ENCODE assay signal across 9 cellular contexts in the genomic region with DNA sequence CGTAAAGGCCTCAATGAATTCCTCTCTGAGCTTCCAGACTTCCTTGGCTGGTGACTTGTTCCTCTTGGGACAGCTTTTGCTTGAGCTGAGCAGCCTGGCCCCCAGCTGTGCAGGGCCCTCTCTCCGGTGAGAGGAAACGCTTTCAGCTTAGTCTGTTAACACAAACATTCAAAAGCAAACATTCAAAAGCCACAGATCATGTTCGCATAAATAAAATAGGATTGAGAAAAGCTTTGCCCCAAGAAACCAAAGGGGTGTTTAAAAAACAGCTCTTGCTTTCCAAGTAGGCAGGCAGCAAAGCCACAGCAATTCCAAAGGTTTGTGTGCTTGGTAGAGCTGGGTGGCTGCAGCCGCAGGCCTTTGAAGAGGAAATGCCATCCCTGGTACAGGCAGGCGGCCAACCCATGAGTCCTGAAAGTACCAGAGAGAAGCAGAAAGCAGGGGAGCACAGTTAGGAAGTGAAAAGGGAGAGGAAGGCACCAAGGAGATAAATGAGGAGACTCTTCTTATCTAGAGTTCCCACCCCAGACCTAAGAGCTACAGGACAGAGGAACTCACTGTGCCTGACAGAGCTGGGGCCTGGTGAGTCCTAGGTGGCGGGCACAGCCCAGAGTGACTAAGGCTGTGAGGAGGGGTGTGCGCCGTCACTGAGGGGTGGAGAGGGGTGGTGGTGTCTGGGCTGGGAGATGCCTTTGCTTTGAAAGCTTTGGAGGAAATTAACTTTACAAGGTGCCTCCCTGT. TPM values are rescaled to one million over a fixed set of nuclear protein-coding genes. Genes with fewer than 3 reads are reported as not detected.
DNase-seq lines count a peak whose midpoint lies in the region; ATAC-seq, FAIRE-seq and TF ChIP-seq lines count a peak whose summit lies in the region.
"Had no signal": no experiment of that assay in that cellular context is flagged by ENCODE, and none has a peak within 500 bp of the region (broad histone marks: within the 10 kb centered on the region; RNA-seq: fewer than 3 reads in every experiment).

No MANE protein-coding gene starts in this region.

- peak; percentile 96 for ATAC-seq in left lobe of liver

- H4K20me1 ChIP-seq in mammary epithelial cell (ENCODE audit: insufficient read depth, low read length) = no peaks in the 10 kb centered on the region
- H4K20me1 ChIP-seq: BLaER1 had no signal

- no peaks in the 10 kb centered on the region for H3K27me3 ChIP-seq in mammary epithelial cell (ENCODE audit: insufficient read depth, low read length)
- H3K27me3 ChIP-seq: BLaER1 had no signal

- TF ChIP-seq CTCF in mammary epithelial cell (conservative IDR thresholded peaks at IDR 0.05 in 1 of 2, IDR thresholded peaks at IDR 0.05 in 1 of 2; ENCODE audit: extremely low read depth in 1 of 2, insufficient read depth in 1 of 2, low read depth in 1 of 2, low read length in 2 of 2) = no peak

- H3K9me3 ChIP-seq in mammary epithelial cell (replicated peaks; ENCODE audit: insufficient read depth, low read length) = no peaks in the 10 kb centered on the region
- H3K9me3 ChIP-seq: BLaER1 had no signal

- CTCF ChIA-PET in mammary epithelial cell (lab: Charles Lee; ENCODE audit: low non-redundant PET) = no interaction called here

- 35% methylated on average over 8 of the region's 9 CpGs for WGBS in mammary epithelial cell (ENCODE audit: low coverage, missing lambda C conversion rate)

- dilution Hi-C loops in mammary epithelial cell (cut with HindIII; ENCODE audit: low sequenced_read_pairs) = no loop called here

- peaks cover 13% of the 10 kb centered on the region for H3K4me1 ChIP-seq in mammary epithelial cell (ENCODE audit: insufficient read depth, low read length)
- H3K4me1 ChIP-seq: BLaER1 had no signal

- DNase-seq in NCI-H345 (lab: John Stamatoyannopoulos, UW) = peak; percentile 42
- DNase-seq in NCI-H345 treated with DMSO at 0.1 percent for 48 hours (lab: John Stamatoyannopoulos, UW; ENCODE audit: unreplicated experiment) = no peak
- peak; percentile 49 for DNase-seq in mammary epithelial cell
- DNase-seq in left lobe of liver (ENCODE audit: low spot score) = peak; percentile 87
- DNase-seq in urothelium cell line (ENCODE audit: low spot score) = peak; percentile 77
- DNase-seq in NCI-H82 (lab: John Stamatoyannopoulos, UW) = no peak
- DNase-seq in NCI-H748 (lab: John Stamatoyannopoulos, UW; ENCODE audit: unreplicated experiment) = no peak
- no peak for DNase-seq in NCI-H2227 (lab: John Stamatoyannopoulos, UW; ENCODE audit: unreplicated experiment)

- H3K27ac ChIP-seq in mammary epithelial cell (ENCODE audit: insufficient read depth, low read depth, low read length) = no peak overlapping the region
- H3K27ac ChIP-seq: BLaER1 had no signal

- in situ Hi-C loops in mammary epithelial cell (cut with MboI; ENCODE audit: low sequenced_read_pairs in 2 of 2) = no loop called here

- intact Hi-C loops in mammary epithelial cell (cut with micrococcal nuclease) = no loop called here

- no peak for FAIRE-seq in urothelium cell line (lab: Jason Lieb, UNC)

- no peak overlapping the region for H3K9ac ChIP-seq in mammary epithelial cell (ENCODE audit: insufficient read depth, low read length)
- H3K9ac ChIP-seq: BLaER1 had no signal

- H2AFZ ChIP-seq in mammary epithelial cell (ENCODE audit: low read depth, low read length) = peak overlapping the region; percentile 76

- H3K4me3 ChIP-seq in mammary epithelial cell (replicated peaks in 1 of 3; ENCODE audit: insufficient read depth in 1 of 3, low read depth in 2 of 3, low read length in 3 of 3) = no peak overlapping the region
- H3K4me3 ChIP-seq: BLaER1 had no signal

- H3K36me3 ChIP-seq in mammary epithelial cell (ENCODE audit: insufficient read depth, low read length) = no peaks in the 10 kb centered on the region

- no TSS peak for BruUV-seq in mammary epithelial cell (replicated peaks; lab: Mats Ljungman, UMichigan)

- H3K79me2 ChIP-seq in mammary epithelial cell (ENCODE audit: insufficient read depth, low read length) = no peaks in the 10 kb centered on the region

- peak overlapping the region; percentile 10 for H3K4me2 ChIP-seq in mammary epithelial cell (ENCODE audit: insufficient read depth, low read depth, low read length)
- H3K4me2 ChIP-seq: BLaER1 had no signal

RNA-seq across cellular contexts. Expression of gene CCN1, which starts 48.4 kb away (rescaled TPM):
- 100 to 1,000 TPM in 1 of 2 donors, 10 to 100 TPM in 1; 59.7 to 164 TPM for total RNA-seq in mammary epithelial cell
- polyA plus RNA-seq in mammary epithelial cell = 83.8 TPM
- 130 TPM for polyA minus RNA-seq in mammary epithelial cell
- total RNA-seq in left lobe of liver = 16.8 TPM

Comparison
In these comparisons a context has a peak if more than half of its experiments do, and no peak if none do; other contexts are left out.
1. DNase-seq: peak in NCI-H345 (single experiment), mammary epithelial cell (single experiment), left lobe of liver (single experiment) and urothelium cell line (single experiment); none in NCI-H345 treated with DMSO at 0.1 percent for 48 hours (single experiment), NCI-H82 (single experiment), NCI-H748 (single experiment) and NCI-H2227 (single experiment).